9 cellular contexts compared by ENCODE assay signal in the genomic region with DNA sequence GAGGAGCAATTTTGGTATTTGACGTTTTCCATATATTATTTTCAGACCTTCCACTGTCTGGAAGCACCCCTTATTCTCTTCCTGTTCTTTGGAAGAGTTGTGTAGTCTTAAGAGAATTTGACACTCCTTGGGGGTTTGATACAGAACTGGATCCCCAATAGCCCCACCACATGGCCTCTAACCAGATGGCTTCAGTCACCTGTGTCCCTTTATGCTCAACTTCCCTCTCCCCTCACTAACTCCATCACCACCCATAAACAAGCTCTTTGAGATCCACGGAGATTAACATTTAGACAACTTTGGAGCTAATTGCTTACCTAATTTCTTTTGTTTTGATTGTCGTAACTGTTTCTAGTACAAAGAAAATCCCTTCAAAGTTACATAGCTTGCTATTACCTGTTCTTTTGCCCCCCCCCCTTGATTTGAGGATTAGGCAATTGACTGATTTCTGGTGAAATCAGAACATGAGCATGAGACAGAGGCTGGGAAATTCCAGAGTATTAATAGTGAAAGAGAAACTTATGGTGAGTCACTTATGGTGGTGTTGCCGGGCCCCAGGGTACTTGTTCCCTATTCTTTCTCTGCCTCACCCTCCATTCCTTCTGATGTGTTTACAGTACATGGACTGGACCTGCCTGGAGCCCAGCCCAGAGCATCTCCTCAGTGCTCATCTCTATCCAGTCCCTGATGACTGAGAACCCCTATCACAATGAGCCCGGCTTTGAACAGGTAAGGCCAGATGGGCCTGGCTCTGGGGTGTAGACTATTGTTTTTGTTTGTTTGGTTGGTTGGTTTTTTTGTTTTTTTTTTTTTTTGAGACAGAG. TPM values are rescaled to one million over a fixed set of nuclear protein-coding genes. Genes with fewer than 3 reads are reported as not detected.
DNase-seq lines count a peak whose midpoint lies in the region; ATAC-seq and TF ChIP-seq lines count a peak whose summit lies in the region.
"Had no signal": no experiment of that assay in that cellular context is flagged by ENCODE, and none has a peak within 500 bp of the region (broad histone marks: within the 10 kb centered on the region; RNA-seq: fewer than 3 reads in every experiment).

No MANE protein-coding gene starts in this region.

- no peaks in the 10 kb centered on the region for H3K27me3 Mint-ChIP-seq in CD4-positive, alpha-beta T cell
- no peaks in the 10 kb centered on the region for H3K27me3 Mint-ChIP-seq in immature natural killer cell (ENCODE audit: low read depth in 3 of 3)

- no peaks in the 10 kb centered on the region for H3K9me3 Mint-ChIP-seq in CD4-positive, alpha-beta T cell
- no peaks in the 10 kb centered on the region for H3K9me3 Mint-ChIP-seq in immature natural killer cell

- H3K27ac ChIP-seq in CD4-positive, alpha-beta T cell (ENCODE audit: low read depth, low read length): no peak overlapping the region
- H3K27ac ChIP-seq: parathyroid adenoma had no signal

- H3K36me3 Mint-ChIP-seq in CD4-positive, alpha-beta T cell (ENCODE audit: low read depth): peaks cover 90% of the 10 kb centered on the region
- peaks cover 16 to 27% (median 22%) of the 10 kb centered on the region in 3 donors for H3K36me3 Mint-ChIP-seq in immature natural killer cell

- no peak for TF ChIP-seq CTCF in CD4-positive, alpha-beta T cell (IDR thresholded peaks at IDR 0.05)

- POLR2A ChIA-PET in CD4-positive, alpha-beta T cell (lab: Charles Lee): interaction anchor here (0.8 to 1.1 kb wide), 2 partner anchors 13 to 29 kb away, joined by 4 to 5 read pairs; a partner anchor contains a TSS

- peak overlapping the region; percentile 0 for H3K4me3 Mint-ChIP-seq in CD4-positive, alpha-beta T cell
- H3K4me3 Mint-ChIP-seq in immature natural killer cell: no peak overlapping the region

- intact Hi-C loops in CD4-positive, alpha-beta T cell (cut with DNase I, micrococcal nuclease): loop anchor here in 1 of 2 experiments (2.0 kb wide), 1 partner anchor 15 kb away; no protein-coding TSS in a partner anchor

- DNase-seq in CD4-positive, alpha-beta T cell: peak in 1 of 10 experiments; percentile 2
- DNase-seq in LHCN-M2 (ENCODE audit: low read depth): peak; percentile 73
- peak; percentile 73 to 75 for DNase-seq in activated T-cell treated with anti-CD3 and anti-CD28 coated beads, Interleukin-2, amount 50 U/mL, for 48 hours
- peak in 1 of 3 donors; percentile 19 for DNase-seq in immature natural killer cell
- peak; percentile 67 for DNase-seq in stimulated activated CD8-positive, alpha-beta memory T cell treated with anti-CD3 and anti-CD28 coated beads, Interleukin-4, amount 100 ng/mL, for 48 hours
- DNase-seq in KG1 (lab: John Stamatoyannopoulos, UW): no peak
- DNase-seq in GDM1 (lab: John Stamatoyannopoulos, UW): no peak

- H3K4me1 Mint-ChIP-seq in CD4-positive, alpha-beta T cell (ENCODE audit: low read depth): peaks cover 54% of the 10 kb centered on the region
- peaks cover 37 to 59% of the 10 kb centered on the region in 2 donors for H3K4me1 Mint-ChIP-seq in immature natural killer cell

- CTCF ChIA-PET in CD4-positive, alpha-beta T cell (lab: Charles Lee): no interaction called here

- no peaks in the 10 kb centered on the region for H3K9me3 ChIP-seq in CD4-positive, alpha-beta T cell (ENCODE audit: control insufficient read depth, low read length)

- no peaks in the 10 kb centered on the region for H3K27me3 ChIP-seq in CD4-positive, alpha-beta T cell (ENCODE audit: control insufficient read depth, insufficient read depth, low read length)

- peak; percentile 80 for ATAC-seq in CD4-positive, alpha-beta T cell (ENCODE audit: poor library complexity)
- peak; percentile 79 for ATAC-seq in GM21367 (IDR thresholded peaks at IDR 0.05; ENCODE audit: unreplicated experiment)

- peak overlapping the region; percentile 81 for H3K27ac Mint-ChIP-seq in CD4-positive, alpha-beta T cell
- H3K27ac Mint-ChIP-seq in immature natural killer cell: peak overlapping the region; percentile 12 to 89 (median 84)

RNA-seq across cellular contexts. Expression of a gene that starts 7.5 kb away (rescaled TPM):
- total RNA-seq in CD4-positive, alpha-beta T cell: 10 to 100 TPM; 60.5 to 61.6 TPM
- total RNA-seq in LHCN-M2 (2014; rRNA removed): 108 and 111 TPM in 2 replicates
- polyA plus RNA-seq in LHCN-M2 (2012): 99.3 TPM
- polyA plus RNA-seq in immature natural killer cell: 10 to 100 TPM; 62.4 to 84.3 (median 65.3) TPM

RNA-seq across cellular contexts. Expression of a gene that starts 23.1 kb away (rescaled TPM):
- 10 to 100 TPM; 11.8 to 13.9 TPM for total RNA-seq in CD4-positive, alpha-beta T cell
- total RNA-seq in LHCN-M2 (2014; rRNA removed): 193 and 197 TPM in 2 replicates
- 316 TPM for polyA plus RNA-seq in LHCN-M2 (2012)
- 100 to 1,000 TPM; 136 to 179 (median 160) TPM for polyA plus RNA-seq in immature natural killer cell

RNA-seq across cellular contexts. Expression of a gene that starts 29.0 kb away (rescaled TPM):
- total RNA-seq in CD4-positive, alpha-beta T cell: 10 to 100 TPM; 53.8 to 57.4 TPM
- 135 and 146 TPM in 2 replicates for total RNA-seq in LHCN-M2 (2014; rRNA removed)
- 270 TPM for polyA plus RNA-seq in LHCN-M2 (2012)
- 100 to 1,000 TPM; 143 to 170 (median 148) TPM for polyA plus RNA-seq in immature natural killer cell

RNA-seq across cellular contexts. Expression of a gene that starts 52.7 kb away (rescaled TPM):
- total RNA-seq in CD4-positive, alpha-beta T cell: not detected
- not detected in 2 replicates for total RNA-seq in LHCN-M2 (2014; rRNA removed)
- 1.2 TPM for polyA plus RNA-seq in LHCN-M2 (2012)
- polyA plus RNA-seq in immature natural killer cell: not detected

Comparison
In these comparisons a context has a peak if more than half of its experiments do, and no peak if none do; other contexts are left out.
1. DNase-seq: peak in LHCN-M2 (single experiment), activated T-cell treated with anti-CD3 and anti-CD28 coated beads, Interleukin-2, amount 50 U/mL, for 48 hours (2 of 2) and stimulated activated CD8-positive, alpha-beta memory T cell treated with anti-CD3 and anti-CD28 coated beads, Interleukin-4, amount 100 ng/mL, for 48 hours (single experiment); none in KG1 (single experiment) and GDM1 (single experiment).
2. RNA of a gene that starts 23.1 kb away (total RNA-seq): 193 to 197 TPM in LHCN-M2; 11.8 to 13.9 TPM in CD4-positive, alpha-beta T cell; every median in the first group is over 10 times any median in the second.